ENCODE assay signal across 18 cellular contexts in the genomic region with DNA sequence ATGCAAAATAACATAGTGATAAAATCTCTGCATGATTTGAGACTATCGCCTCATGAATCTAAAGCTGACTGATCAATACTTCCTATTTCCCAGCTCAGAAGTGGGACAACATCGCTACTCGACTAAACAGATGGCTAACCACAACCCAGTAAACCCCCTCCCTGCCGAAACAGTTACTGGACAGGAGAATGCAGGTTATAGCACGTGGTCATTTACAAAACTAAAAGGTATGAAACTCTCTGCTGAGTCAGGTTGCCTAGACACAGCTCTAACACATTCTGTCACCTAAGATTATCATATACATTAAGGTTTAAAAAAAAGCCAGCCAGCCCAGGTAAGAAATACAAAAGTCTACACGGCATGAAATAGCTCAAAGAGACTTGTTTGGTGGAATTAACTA.
DNase-seq lines count a peak whose midpoint lies in the region; ATAC-seq and TF ChIP-seq lines count a peak whose summit lies in the region.
"Had no signal": no experiment of that assay in that cellular context is flagged by ENCODE, and none has a peak within 500 bp of the region (broad histone marks: within the 10 kb centered on the region; RNA-seq: fewer than 3 reads in every experiment).

No MANE protein-coding gene starts in this region.

- no peak overlapping the region for H3K4me3 Mint-ChIP-seq in nephron progenitor cell
- H3K4me3 Mint-ChIP-seq: activated CD4-positive, alpha-beta T cell treated with anti-CD3 and anti-CD28 coated beads for 36 hours; endodermal cell had no signal

- H3K4me3 ChIP-seq in left ventricle myocardium inferior (no peak overlapping the region), heart right ventricle (no peak overlapping the region)
- H3K4me3 ChIP-seq: pancreas, PC-9 had no signal

- H3K27ac ChIP-seq in left ventricle myocardium inferior (replicated peaks) (peak overlapping the region; percentile 79), heart right ventricle (no peak overlapping the region)
- H3K27ac ChIP-seq: pancreas, PC-9 had no signal

- WGBS in heart right ventricle, 2 donors: 85 to 87% methylated on average over 6 of the region's 6 CpGs

- peaks cover 76% of the 10 kb centered on the region for H3K4me1 Mint-ChIP-seq in nephron progenitor cell
- H3K4me1 Mint-ChIP-seq: activated CD4-positive, alpha-beta T cell treated with anti-CD3 and anti-CD28 coated beads for 36 hours had no signal

- H3K36me3 ChIP-seq in left ventricle myocardium inferior (no peaks in the 10 kb centered on the region), heart right ventricle (peaks cover 0 to 11% (median 0%) of the 10 kb centered on the region in 9 donors)
- H3K36me3 ChIP-seq: pancreas had no signal

- no peaks in the 10 kb centered on the region for H3K9me3 Mint-ChIP-seq in nephron progenitor cell
- H3K9me3 Mint-ChIP-seq: endodermal cell had no signal

- no peaks in the 10 kb centered on the region for H3K27me3 Mint-ChIP-seq in nephron progenitor cell (ENCODE audit: low read depth, poor library complexity)
- H3K27me3 Mint-ChIP-seq: activated CD4-positive, alpha-beta T cell treated with anti-CD3 and anti-CD28 coated beads for 36 hours had no signal

- no peaks in the 10 kb centered on the region for H3K9me3 ChIP-seq in left ventricle myocardium inferior (replicated peaks)
- H3K9me3 ChIP-seq in heart right ventricle: no peaks in the 10 kb centered on the region
- H3K9me3 ChIP-seq: BE2C, pancreas, SK-N-SH had no signal

- no peak for DNase-seq in left ventricle myocardium inferior
- no peak for DNase-seq in heart right ventricle
- no peak for DNase-seq in nephron progenitor cell
- DNase-seq in T1000 (lab: John Stamatoyannopoulos, UW): no peak
- no peak for DNase-seq in SIG-M5 treated with dmso at 0.1 percent for 504 hours (lab: John Stamatoyannopoulos, UW; ENCODE audit: unreplicated experiment)
- no peak for DNase-seq in Right ventricle myocardium inferior (ENCODE audit: missing footprints)
- DNase-seq: activated CD4-positive, alpha-beta T cell treated with anti-CD3 and anti-CD28 coated beads for 36 hours; amniotic stem cell; BE2C; endodermal cell; NCI-H1694 treated with DMSO at 0.1 percent for 48 hours; NCI-H774; pancreas; PC-9; SK-N-SH; stimulated activated CD4-positive, alpha-beta T cell treated with anti-CD3 and anti-CD28 coated beads, Interleukin-4, amount 100 ng/mL, for 1 hour had no signal

- H3K4me1 ChIP-seq in left ventricle myocardium inferior (peaks cover 61% of the 10 kb centered on the region), heart right ventricle (peaks cover 13 to 75% (median 50%) of the 10 kb centered on the region in 9 donors)

- H3K36me3 Mint-ChIP-seq in nephron progenitor cell (ENCODE audit: low read depth): peaks cover 40% of the 10 kb centered on the region

- H3K27me3 ChIP-seq in left ventricle myocardium inferior (ENCODE audit: low read depth): no peaks in the 10 kb centered on the region
- no peaks in the 10 kb centered on the region for H3K27me3 ChIP-seq in heart right ventricle
- H3K27me3 ChIP-seq: BE2C, pancreas had no signal

- peak overlapping the region; percentile 97 for H3K27ac Mint-ChIP-seq in nephron progenitor cell
- H3K27ac Mint-ChIP-seq: activated CD4-positive, alpha-beta T cell treated with anti-CD3 and anti-CD28 coated beads for 36 hours; endodermal cell had no signal

- intact Hi-C loops in left ventricle myocardium inferior (cut with micrococcal nuclease): no loop called here
- intact Hi-C loops in heart right ventricle (cut with DNase I): no loop called here
- intact Hi-C loops in Right ventricle myocardium inferior (cut with DNase I): no loop called here

- ATAC-seq in heart right ventricle (no peak), esophagus mucosa (peak; percentile 33), GM18907 (IDR thresholded peaks at IDR 0.05; ENCODE audit: unreplicated experiment) (no peak), Right ventricle myocardium inferior (no peak)
- ATAC-seq: activated CD4-positive, alpha-beta T cell treated with anti-CD3 and anti-CD28 coated beads for 36 hours; pancreas had no signal

- TF ChIP-seq CTCF in left ventricle myocardium inferior (IDR thresholded peaks at IDR 0.05; ENCODE audit: borderline replicate concordance): no peak
- TF ChIP-seq CTCF in heart right ventricle (IDR thresholded peaks at IDR 0.05): no peak
- TF ChIP-seq CTCF in nephron progenitor cell (IDR thresholded peaks at IDR 0.05): no peak
